ENCODE assay signal across 16 cellular contexts in genomic region chr7:87213801-87214200, GRCh38. TPM values are rescaled to one million over a fixed set of nuclear protein-coding genes. Genes with fewer than 3 reads are reported as not detected.
DNase-seq lines count a peak whose midpoint lies in the region; ATAC-seq and TF ChIP-seq lines count a peak whose summit lies in the region.
"Had no signal": no experiment of that assay in that cellular context is flagged by ENCODE, and none has a peak within 500 bp of the region (broad histone marks: within the 10 kb centered on the region; RNA-seq: fewer than 3 reads in every experiment).

No MANE protein-coding gene starts in this region.

- no peaks in the 10 kb centered on the region for H3K27me3 Mint-ChIP-seq in activated CD4-positive, alpha-beta T cell treated with anti-CD3 and anti-CD28 coated beads, Interleukin-2, amount 10 ng/mL, durations not matched to agents 24 days and 14 days
- H3K27me3 Mint-ChIP-seq in IgD-negative memory B cell: peaks cover 3% of the 10 kb centered on the region

- H3K4me3 ChIP-seq in tibial artery: no peak overlapping the region
- H3K4me3 ChIP-seq: adrenal gland, coronary artery, lung, skin epidermis, thoracic aorta had no signal

- no peak for ATAC-seq in GM21515 (IDR thresholded peaks at IDR 0.05; ENCODE audit: unreplicated experiment)
- ATAC-seq: SK-N-SH treated with all-trans-retinoic acid at 6 μM for 48 hours had no signal

- H3K27me3 ChIP-seq in tibial artery: no peaks in the 10 kb centered on the region
- H3K27me3 ChIP-seq: adrenal gland had no signal

- H3K27ac Mint-ChIP-seq in activated CD4-positive, alpha-beta T cell treated with anti-CD3 and anti-CD28 coated beads, Interleukin-2, amount 10 ng/mL, durations not matched to agents 24 days and 14 days: peak overlapping the region; percentile 85
- H3K27ac Mint-ChIP-seq in IgD-negative memory B cell: peak overlapping the region; percentile 49 to 71 (median 50)

- H3K4me1 ChIP-seq in tibial artery: peaks cover 0 to 32% (median 12%) of the 10 kb centered on the region in 4 donors

- peaks cover 67% of the 10 kb centered on the region for H3K4me1 Mint-ChIP-seq in activated CD4-positive, alpha-beta T cell treated with anti-CD3 and anti-CD28 coated beads, Interleukin-2, amount 10 ng/mL, durations not matched to agents 24 days and 14 days
- H3K4me1 Mint-ChIP-seq in IgD-negative memory B cell: peaks cover 44 to 74% (median 65%) of the 10 kb centered on the region in 3 donors

- H3K27ac ChIP-seq in tibial artery: no peak overlapping the region
- H3K27ac ChIP-seq: adrenal gland, coronary artery, thoracic aorta had no signal

- TF ChIP-seq CTCF in tibial artery (IDR thresholded peaks at IDR 0.05): no peak

- H3K36me3 ChIP-seq in tibial artery: peaks cover 1 to 7% (median 5%) of the 10 kb centered on the region in 3 donors
- H3K36me3 ChIP-seq: adrenal gland, thoracic aorta had no signal

- H3K4me3 Mint-ChIP-seq in activated CD4-positive, alpha-beta T cell treated with anti-CD3 and anti-CD28 coated beads, Interleukin-2, amount 10 ng/mL, durations not matched to agents 24 days and 14 days: peak overlapping the region; percentile 72
- H3K4me3 Mint-ChIP-seq in IgD-negative memory B cell: peak overlapping the region; percentile 60 to 86 (median 70)

- H3K9me3 ChIP-seq in tibial artery: no peaks in the 10 kb centered on the region
- H3K9me3 ChIP-seq: adrenal gland, thoracic aorta had no signal

- intact Hi-C loops in activated CD4-positive, alpha-beta T cell treated with anti-CD3 and anti-CD28 coated beads, Interleukin-2, amount 10 ng/mL, durations not matched to agents 24 days and 14 days (cut with micrococcal nuclease): loop anchor here (1.0 to 10.0 kb wide), 2 partner anchors 156 to 411 kb away; partner anchors contain the start of gene RUNDC3B
- intact Hi-C loops in tibial artery (cut with DNase I; ENCODE audit: low total_unique reads): loop anchor here (10.0 kb wide), 1 partner anchor 49 kb away; no protein-coding TSS in a partner anchor

- DNase-seq in activated CD4-positive, alpha-beta T cell treated with anti-CD3 and anti-CD28 coated beads, Interleukin-2, amount 10 ng/mL, durations not matched to agents 24 days and 14 days: no peak
- DNase-seq in activated CD4-positive, alpha-beta T cell treated with anti-CD3 and anti-CD28 coated beads, Interleukin-2, amount 50 U/mL, for 48 hours: no peak
- peak; percentile 14 for DNase-seq in amniotic epithelial cell (ENCODE audit: low read depth)
- DNase-seq in renal cortical epithelial cell (ENCODE audit: low read depth): peak; percentile 43
- DNase-seq in tibial artery: no peak
- no peak for DNase-seq in putamen (ENCODE audit: low spot score)
- DNase-seq: activated CD4-positive, alpha-beta T cell treated with anti-CD3 and anti-CD28 coated beads for 4 hours; adrenal gland; NCI-H1092 had no signal

- no peaks in the 10 kb centered on the region for H3K9me3 Mint-ChIP-seq in activated CD4-positive, alpha-beta T cell treated with anti-CD3 and anti-CD28 coated beads, Interleukin-2, amount 10 ng/mL, durations not matched to agents 24 days and 14 days
- H3K9me3 Mint-ChIP-seq in IgD-negative memory B cell: no peaks in the 10 kb centered on the region

- H3K36me3 Mint-ChIP-seq in activated CD4-positive, alpha-beta T cell treated with anti-CD3 and anti-CD28 coated beads, Interleukin-2, amount 10 ng/mL, durations not matched to agents 24 days and 14 days (ENCODE audit: low read depth): peaks cover 37% of the 10 kb centered on the region
- H3K36me3 Mint-ChIP-seq in IgD-negative memory B cell: peaks cover 2% of the 10 kb centered on the region

RNA-seq across cellular contexts. Expression of gene TMEM243, which starts 5.7 kb away (rescaled TPM):
- 46.1 and 48.0 TPM in 2 replicates for total RNA-seq in activated CD4-positive, alpha-beta T cell treated with anti-CD3 and anti-CD28 coated beads, Interleukin-2, amount 10 ng/mL, durations not matched to agents 24 days and 14 days
- 125 TPM for polyA plus RNA-seq in IgD-negative memory B cell
- 54.5 and 60.6 TPM in 2 replicates for total RNA-seq in renal cortical epithelial cell

Comparison
In these comparisons a context has a peak if more than half of its experiments do, and no peak if none do; other contexts are left out.
1. DNase-seq: peak in amniotic epithelial cell (single experiment) and renal cortical epithelial cell (single experiment); none in activated CD4-positive, alpha-beta T cell treated with anti-CD3 and anti-CD28 coated beads, Interleukin-2, amount 10 ng/mL, durations not matched to agents 24 days and 14 days (single experiment), activated CD4-positive, alpha-beta T cell treated with anti-CD3 and anti-CD28 coated beads, Interleukin-2, amount 50 U/mL, for 48 hours (0 of 2), tibial artery (0 of 2) and putamen (single experiment).